ENCODE assay signal across 8 cellular contexts in genomic region chr10:3781458-3782098, GRCh38.
A peak's percentile ranks its signal among the peaks of the same experiment; 100 is the strongest.
DNase-seq lines count a peak whose midpoint lies in the region; ATAC-seq and TF ChIP-seq lines count a peak whose summit lies in the region.

No MANE protein-coding gene starts in this region.

- H3K36me3 ChIP-seq in WERI-Rb-1 (peaks cover 47% of the 10 kb centered on the region), muscle layer of duodenum (ENCODE audit: control insufficient read depth in 1 of 2, insufficient read depth in 2 of 2, low read length in 2 of 2) (peaks cover 57 to 78% of the 10 kb centered on the region in 2 donors)
- H3K36me3 ChIP-seq in effector memory CD4-positive, alpha-beta T cell (ENCODE audit: control insufficient read depth, insufficient read depth, low read length): peaks cover 46% of the 10 kb centered on the region

- 0 out of 2 replicates have a peak, but pooled peaks have one; percentile 10 for TF ChIP-seq CTCF in WERI-Rb-1 (IDR thresholded peaks at IDR 0.05; ENCODE audit: low read depth, low read length)

- peaks cover 47% of the 10 kb centered on the region for H3K4me1 ChIP-seq in effector memory CD4-positive, alpha-beta T cell (ENCODE audit: control insufficient read depth, insufficient read depth, low read length, poor library complexity, severe bottlenecking)
- H3K4me1 ChIP-seq in muscle layer of duodenum (ENCODE audit: control insufficient read depth in 1 of 2, insufficient read depth in 2 of 2, low read length in 2 of 2): peaks cover 33 to 37% of the 10 kb centered on the region in 2 donors

- ATAC-seq in GM21717 (IDR thresholded peaks at IDR 0.05; ENCODE audit: unreplicated experiment): no peak
- ATAC-seq in GM21360 (IDR thresholded peaks at IDR 0.05; ENCODE audit: unreplicated experiment): no peak

- H3K4me3 ChIP-seq in WERI-Rb-1 (ENCODE audit: low read depth, low read length): no peak overlapping the region
- H3K4me3 ChIP-seq in effector memory CD4-positive, alpha-beta T cell (ENCODE audit: insufficient read depth, low read depth, low read length, poor library complexity, severe bottlenecking): peak overlapping the region; percentile 94
- peak overlapping the region; percentile 85 to 99 for H3K4me3 ChIP-seq in muscle layer of duodenum (ENCODE audit: low read depth in 1 of 2, low read length in 2 of 2)

- peak; percentile 57 to 58 for DNase-seq in stimulated activated CD4-positive, alpha-beta T cell treated with anti-CD3 and anti-CD28 coated beads, Interleukin-2, amount 100 ng/mL, for 24 hours
- no peak for DNase-seq in stimulated activated CD4-positive, alpha-beta T cell treated with anti-CD3 and anti-CD28 coated beads, Interleukin-2, amount 100 ng/mL, for 48 hours
- DNase-seq in WERI-Rb-1: no peak
- DNase-seq in effector memory CD4-positive, alpha-beta T cell: peak in 1 of 3 donors; percentile 56
- no peak for DNase-seq in NCI-H82 treated with DMSO at 0.1 percent for 48 hours (lab: John Stamatoyannopoulos, UW; ENCODE audit: unreplicated experiment)

- H3K27me3 ChIP-seq in WERI-Rb-1 (ENCODE audit: insufficient read depth, low read depth, severe bottlenecking) (no peaks in the 10 kb centered on the region), muscle layer of duodenum (ENCODE audit: low read depth, low read length) (no peaks in the 10 kb centered on the region)
- H3K27me3 ChIP-seq in effector memory CD4-positive, alpha-beta T cell (replicated peaks; ENCODE audit: control insufficient read depth, insufficient read depth, low read length, poor library complexity, severe bottlenecking): no peaks in the 10 kb centered on the region

- H3K27ac ChIP-seq in WERI-Rb-1 (no peak overlapping the region), muscle layer of duodenum (ENCODE audit: low read length) (peak overlapping the region; percentile 100)
- peak overlapping the region; percentile 95 for H3K27ac ChIP-seq in effector memory CD4-positive, alpha-beta T cell (ENCODE audit: insufficient read depth, low read length, poor library complexity, severe bottlenecking)

- H3K9me3 ChIP-seq in WERI-Rb-1 (ENCODE audit: severe bottlenecking): no peaks in the 10 kb centered on the region
- H3K9me3 ChIP-seq in effector memory CD4-positive, alpha-beta T cell (ENCODE audit: control insufficient read depth, low read length): no peaks in the 10 kb centered on the region
- H3K9me3 ChIP-seq in muscle layer of duodenum (ENCODE audit: control insufficient read depth in 1 of 2, low read length in 2 of 2): no peaks in the 10 kb centered on the region

Comparison
In these comparisons a context has a peak if more than half of its experiments do, and no peak if none do; other contexts are left out.
1. DNase-seq: peak in stimulated activated CD4-positive, alpha-beta T cell treated with anti-CD3 and anti-CD28 coated beads, Interleukin-2, amount 100 ng/mL, for 24 hours (2 of 2); none in stimulated activated CD4-positive, alpha-beta T cell treated with anti-CD3 and anti-CD28 coated beads, Interleukin-2, amount 100 ng/mL, for 48 hours (0 of 2), WERI-Rb-1 (single experiment) and NCI-H82 treated with DMSO at 0.1 percent for 48 hours (single experiment).